Comparison of ENCODE assay signal across 23 cellular contexts in genomic region chr11:96044747-96045146, GRCh38.
"Had no signal": no experiment of that assay in that cellular context is flagged by ENCODE, and none has a peak within 500 bp of the region (broad histone marks: within the 10 kb centered on the region; RNA-seq: fewer than 3 reads in every experiment).

No MANE protein-coding gene starts in this region.

- H3K9me3 ChIP-seq: pancreas, thoracic aorta had no signal

- H3K4me3 Mint-ChIP-seq: neural progenitor cell; stimulated activated naive CD8-positive, alpha-beta T cell treated with anti-CD3 and anti-CD28 coated beads, Interleukin-15, Interleukin-2, amounts not matched to agents 100 ng/mL and 50 ng/mL, for 24 hours had no signal

- H2AFZ ChIP-seq: hepatocyte, neural progenitor cell had no signal

- H3K4me3 ChIP-seq: hepatocyte, lung, neural progenitor cell, pancreas, thoracic aorta had no signal

- DNase-seq: cortex of kidney; dorsolateral prefrontal cortex; effector CD8-positive, alpha-beta T cell; foreskin melanocyte; head of caudate nucleus; kidney; left colon; left ventricle myocardium superior; mesendoderm; naive thymus-derived CD8-positive, alpha-beta T cell; nucleus accumbens; pancreas; right cardiac atrium; small intestine; stimulated activated CD4-positive, alpha-beta T cell treated with anti-CD3 and anti-CD28 coated beads, Interleukin-12 subunit alpha, Interleukin-12 subunit beta, amount 100 ng/mL, for 4 hours; substantia nigra; trophoblast cell had no signal

- H3K4me2 ChIP-seq: hepatocyte had no signal

- H3K9ac ChIP-seq: neural progenitor cell had no signal

- H3K27me3 Mint-ChIP-seq: naive thymus-derived CD8-positive, alpha-beta T cell; progenitor cell of endocrine pancreas; stimulated activated naive CD8-positive, alpha-beta T cell treated with anti-CD3 and anti-CD28 coated beads, Interleukin-15, Interleukin-2, amounts not matched to agents 100 ng/mL and 50 ng/mL, for 24 hours had no signal

- H3K36me3 ChIP-seq: neural progenitor cell, pancreas, thoracic aorta had no signal

- H3K9me3 Mint-ChIP-seq: naive thymus-derived CD8-positive, alpha-beta T cell; stimulated activated naive CD8-positive, alpha-beta T cell treated with anti-CD3 and anti-CD28 coated beads, Interleukin-15, Interleukin-2, amounts not matched to agents 100 ng/mL and 50 ng/mL, for 24 hours had no signal

- H3K4me1 ChIP-seq: pancreas had no signal

- ATAC-seq: left colon; left ventricle myocardium superior; naive thymus-derived CD8-positive, alpha-beta T cell; pancreas; right cardiac atrium had no signal

- H3K27ac ChIP-seq: neural progenitor cell had no signal

- H3K27me3 ChIP-seq: dorsolateral prefrontal cortex, hepatocyte, neural progenitor cell, pancreas had no signal
